Comparison of ENCODE assay signal across 10 cellular contexts in the genomic region with DNA sequence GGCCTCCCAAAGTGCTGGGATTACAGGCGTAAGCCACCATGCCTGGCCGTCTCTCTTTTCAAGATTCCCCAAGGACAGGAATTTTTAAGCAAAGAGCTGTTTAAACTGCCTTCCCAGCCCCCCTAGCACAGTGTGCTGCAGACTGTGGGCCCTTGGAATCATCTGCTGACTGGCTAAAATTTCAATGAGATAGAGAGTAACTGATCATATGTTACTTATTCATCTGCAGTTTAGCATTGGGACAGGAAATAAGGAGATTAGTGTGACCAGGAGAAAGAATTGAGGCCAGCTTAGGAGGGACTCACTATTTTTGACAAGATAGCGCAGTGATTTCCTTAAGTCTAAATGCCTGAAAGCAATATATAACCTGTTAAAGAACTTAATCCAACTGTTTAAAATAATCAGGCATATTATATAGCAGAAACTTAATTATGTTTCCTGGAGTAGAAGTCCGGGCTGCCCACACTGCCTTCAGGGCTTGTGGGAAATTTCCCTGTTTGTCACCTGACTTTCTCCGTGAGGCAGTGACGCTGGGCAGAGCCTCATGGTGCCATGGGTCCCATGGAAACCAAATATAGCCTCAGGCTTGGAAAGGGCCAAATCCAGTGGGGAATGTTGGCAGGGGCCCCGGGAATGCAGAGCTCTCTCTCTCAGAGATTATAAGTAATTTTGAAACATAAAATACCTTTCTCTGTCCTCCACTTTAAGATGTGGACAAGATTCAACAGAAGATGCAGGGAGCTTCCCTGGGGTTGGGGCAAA. TPM values are rescaled to one million over a fixed set of nuclear protein-coding genes. Genes with fewer than 3 reads are reported as not detected.
A peak's percentile ranks its signal among the peaks of the same experiment; 100 is the strongest.
DNase-seq lines count a peak whose midpoint lies in the region; ATAC-seq and TF ChIP-seq lines count a peak whose summit lies in the region.
"Had no signal": no experiment of that assay in that cellular context is flagged by ENCODE, and none has a peak within 500 bp of the region (broad histone marks: within the 10 kb centered on the region; RNA-seq: fewer than 3 reads in every experiment).

No MANE protein-coding gene starts in this region.

- peaks cover 0 to 68% of the 10 kb centered on the region in 2 donors for H3K36me3 ChIP-seq in psoas muscle (ENCODE audit: insufficient read depth in 1 of 2, low read depth in 1 of 2)

- no peaks in the 10 kb centered on the region for H3K9me3 ChIP-seq in psoas muscle

- H3K4me3 ChIP-seq in psoas muscle: no peak overlapping the region

- ATAC-seq in foreskin keratinocyte (peak; percentile 38), psoas muscle (peak; percentile 32 to 69 (median 64)), HG02759 (IDR thresholded peaks at IDR 0.05; ENCODE audit: unreplicated experiment) (no peak)

- intact Hi-C loops in psoas muscle (cut with DNase I): no loop called here

- WGBS in psoas muscle, 3 donors: 35 to 44% (median 36%) methylated on average over 7 of the region's 7 CpGs

- DNase-seq in GM03348 (ENCODE audit: low spot score) (peak; percentile 83), SK-MEL-5 (ENCODE audit: low read depth, low spot score) (peak; percentile 95), foreskin keratinocyte (no peak), psoas muscle (peak in 1 of 2 donors; percentile 72), nucleus accumbens (lab: John Stamatoyannopoulos, UW) (no peak), retina (no peak)
- DNase-seq in stimulated activated CD4-positive, alpha-beta T cell treated with anti-CD3 and anti-CD28 coated beads, Interleukin-1b, Interleukin-23, amount 100 ng/mL, for 48 hours: no peak
- DNase-seq: activated CD4-positive, alpha-beta memory T cell treated with anti-CD3 and anti-CD28 coated beads for 36 hours; NCI-H82 had no signal

- H3K27ac ChIP-seq in foreskin keratinocyte: no peak overlapping the region
- peak overlapping the region; percentile 51 for H3K27ac ChIP-seq in psoas muscle

- in situ Hi-C loops in SK-MEL-5 (cut with HindIII; ENCODE audit: low pct_unique_long_range_greater_than_20kb, low sequenced_read_pairs): no loop called here

- H3K27me3 ChIP-seq in foreskin keratinocyte (no peaks in the 10 kb centered on the region), psoas muscle (ENCODE audit: insufficient read depth in 3 of 3, low read length in 2 of 3) (no peaks in the 10 kb centered on the region)

- TF ChIP-seq CTCF in foreskin keratinocyte (conservative IDR thresholded peaks at IDR 0.05): no peak
- no peak for TF ChIP-seq CTCF in psoas muscle (IDR thresholded peaks at IDR 0.05)

- H3K4me1 ChIP-seq in foreskin keratinocyte (peaks cover 18% of the 10 kb centered on the region), psoas muscle (peaks cover 47% of the 10 kb centered on the region)

RNA-seq across cellular contexts. Expression of a gene that starts 22.8 kb away (rescaled TPM):
- not detected in 2 replicates for total RNA-seq in SK-MEL-5 (2014; rRNA removed; shearing (Covaris generic))
- polyA plus RNA-seq in SK-MEL-5 (2015; cell fraction: cytosol; rRNA removed): not detected in 2 replicates
- polyA plus RNA-seq in SK-MEL-5 (2015; cell fraction: nucleus; rRNA removed): not detected in 2 replicates
- not detected in 2 replicates for total RNA-seq in foreskin keratinocyte
- polyA plus RNA-seq in foreskin keratinocyte: not detected in 2 replicates
- under 1 TPM in 2 of 4 donors, not detected in 2; 0.17 to 0.22 TPM for total RNA-seq in psoas muscle
- under 1 TPM in 2 of 3 donors, not detected in 1; 0.03 to 0.19 TPM for polyA plus RNA-seq in psoas muscle

RNA-seq across cellular contexts. Expression of a gene that starts 37.1 kb away (rescaled TPM):
- total RNA-seq in SK-MEL-5 (2014; rRNA removed; shearing (Covaris generic)): not detected in 2 replicates
- not detected in 2 replicates for polyA plus RNA-seq in SK-MEL-5 (2015; cell fraction: cytosol; rRNA removed)
- polyA plus RNA-seq in SK-MEL-5 (2015; cell fraction: nucleus; rRNA removed): not detected in 2 replicates
- total RNA-seq in foreskin keratinocyte (not detected in 2 replicates), psoas muscle (not detected)
- polyA plus RNA-seq in foreskin keratinocyte (not detected in 2 replicates), psoas muscle (under 1 TPM in 1 of 3 donors, not detected in 2; 0.03 TPM)
- total RNA-seq: activated CD4-positive, alpha-beta memory T cell treated with anti-CD3 and anti-CD28 coated beads for 36 hours had no signal

RNA-seq across cellular contexts. Expression of a gene that starts 41.6 kb away (rescaled TPM):
- total RNA-seq in SK-MEL-5 (2014; rRNA removed; shearing (Covaris generic)): 27.8 and 30.8 TPM in 2 replicates
- polyA plus RNA-seq in SK-MEL-5 (2015; cell fraction: cytosol; rRNA removed): 35.1 and 40.3 TPM in 2 replicates
- polyA plus RNA-seq in SK-MEL-5 (2015; cell fraction: nucleus; rRNA removed): 8.3 and 15.9 TPM in 2 replicates
- total RNA-seq in foreskin keratinocyte (73.2 TPM in 2 replicates), psoas muscle (10 to 100 TPM in 3 of 4 donors, 1 to 10 TPM in 1; 7.5 to 43.0 (median 24.1) TPM)
- polyA plus RNA-seq in foreskin keratinocyte (52.7 and 56.7 TPM in 2 replicates), psoas muscle (10 to 100 TPM; 10.4 to 72.6 (median 44.2) TPM)

RNA-seq across cellular contexts. Expression of a gene that starts 46.6 kb away (rescaled TPM):
- 65.5 and 70.6 TPM in 2 replicates for total RNA-seq in SK-MEL-5 (2014; rRNA removed; shearing (Covaris generic))
- polyA plus RNA-seq in SK-MEL-5 (2015; cell fraction: cytosol; rRNA removed): 32.9 and 44.8 TPM in 2 replicates
- polyA plus RNA-seq in SK-MEL-5 (2015; cell fraction: nucleus; rRNA removed): 57.5 and 76.6 TPM in 2 replicates
- total RNA-seq in foreskin keratinocyte (76.7 and 80.2 TPM in 2 replicates), psoas muscle (10 to 100 TPM; 24.2 to 31.3 (median 27.0) TPM)
- polyA plus RNA-seq in foreskin keratinocyte (86.6 and 91.2 TPM in 2 replicates), psoas muscle (10 to 100 TPM; 23.2 to 65.3 (median 47.1) TPM)

RNA-seq across cellular contexts. Expression of a gene that starts 47.0 kb away (rescaled TPM):
- 69.7 and 83.0 TPM in 2 replicates for total RNA-seq in SK-MEL-5 (2014; rRNA removed; shearing (Covaris generic))
- 68.6 and 75.8 TPM in 2 replicates for polyA plus RNA-seq in SK-MEL-5 (2015; cell fraction: cytosol; rRNA removed)
- 727 and 884 TPM in 2 replicates for polyA plus RNA-seq in SK-MEL-5 (2015; cell fraction: nucleus; rRNA removed)
- total RNA-seq in foreskin keratinocyte: 101 and 112 TPM in 2 replicates
- 74.5 and 82.6 TPM in 2 replicates for polyA plus RNA-seq in foreskin keratinocyte
- total RNA-seq in psoas muscle: 10 to 100 TPM; 75.3 to 83.2 (median 82.2) TPM
- 10 to 100 TPM; 45.2 to 57.6 (median 53.5) TPM for polyA plus RNA-seq in psoas muscle

Comparison
In these comparisons a context has a peak if more than half of its experiments do, and no peak if none do; other contexts are left out.
1. DNase-seq: peak in GM03348 (single experiment) and SK-MEL-5 (single experiment); none in foreskin keratinocyte (0 of 2), nucleus accumbens (0 of 56), stimulated activated CD4-positive, alpha-beta T cell treated with anti-CD3 and anti-CD28 coated beads, Interleukin-1b, Interleukin-23, amount 100 ng/mL, for 48 hours (single experiment) and retina (single experiment).